In genomic region chr15:99170476-99171065, GRCh38 we compare ENCODE assay signal across 1 cellular context.
TF ChIP-seq lines count a peak whose summit lies in the region.

No MANE protein-coding gene starts in this region.

TF ChIP-seq in IMR-90, 13 proteins besides CTCF, POLR2A, EP300 and RAD21 (continued from another document):
- TF ChIP-seq ELK1 (IDR thresholded peaks at IDR 0.05; ENCODE audit: borderline replicate concordance, low read depth, low read length) (no peak), FOS (IDR thresholded peaks at IDR 0.05; ENCODE audit: low read depth, low read length) (no peak), MAZ (IDR thresholded peaks at IDR 0.05; ENCODE audit: borderline replicate concordance, low read depth, low read length) (no peak), MAFK (IDR thresholded peaks at IDR 0.05; ENCODE audit: low read depth, low read length) (no peak), NFE2L2 (IDR thresholded peaks at IDR 0.05; ENCODE audit: low read depth, low read length) (no peak), BHLHE40 (IDR thresholded peaks at IDR 0.05; ENCODE audit: low read depth, low read length) (no peak), MXI1 (IDR thresholded peaks at IDR 0.05; ENCODE audit: borderline replicate concordance, low read depth, low read length) (no peak), RCOR1 (IDR thresholded peaks at IDR 0.05; ENCODE audit: insufficient replicate concordance, low read length) (no peak), CEBPB (IDR thresholded peaks at IDR 0.05; ENCODE audit: low read depth, low read length) (no peak), CHD1 (IDR thresholded peaks at IDR 0.05; ENCODE audit: low read depth, low read length) (no peak), SMC3 (IDR thresholded peaks at IDR 0.05; ENCODE audit: low read depth, low read length) (no peak)
